In genomic region chr2:9631484-9631819, GRCh38 we compare ENCODE assay signal across 8 cellular contexts. TPM values are rescaled to one million over a fixed set of nuclear protein-coding genes. Genes with fewer than 3 reads are reported as not detected.
DNase-seq lines count a peak whose midpoint lies in the region; ATAC-seq and TF ChIP-seq lines count a peak whose summit lies in the region.

No MANE protein-coding gene starts in this region.

- peak overlapping the region; percentile 92 for H3K4me2 ChIP-seq in osteoblast (ENCODE audit: insufficient read depth, low read length)

- peaks cover 19 to 36% of the 10 kb centered on the region in 2 donors for H3K36me3 Mint-ChIP-seq in CD4-positive, alpha-beta memory T cell

- TF ChIP-seq CTCF in Peyer's patch (IDR thresholded peaks at IDR 0.05) (no peak), epithelial cell of esophagus (IDR thresholded peaks at IDR 0.05; ENCODE audit: insufficient read depth, low read depth, low read length, missing control alignments) (no peak), osteoblast (IDR thresholded peaks at IDR 0.05; ENCODE audit: extremely low read depth, low read depth, low read length) (no peak)

- peak overlapping the region; percentile 86 for H3K27ac ChIP-seq in CD4-positive, alpha-beta memory T cell (ENCODE audit: low read depth, low read length)
- peak overlapping the region in 3 of 4 donors; percentile 91 to 97 (median 96) for H3K27ac ChIP-seq in Peyer's patch
- H3K27ac ChIP-seq in osteoblast (ENCODE audit: low read depth, low read length), result peak overlapping the region; percentile 80

- peak overlapping the region; percentile 85 to 96 (median 90) for H3K4me3 Mint-ChIP-seq in CD4-positive, alpha-beta memory T cell

- no peaks in the 10 kb centered on the region for H3K9me3 ChIP-seq in CD4-positive, alpha-beta memory T cell (ENCODE audit: control insufficient read depth in 1 of 2, low read length in 2 of 2)
- no peaks in the 10 kb centered on the region for H3K9me3 ChIP-seq in Peyer's patch
- H3K9me3 ChIP-seq in osteoblast (ENCODE audit: low read depth, low read length), result no peaks in the 10 kb centered on the region

- no peak for DNase-seq in CD4-positive, alpha-beta memory T cell
- no peak for DNase-seq in Peyer's patch
- DNase-seq in epithelial cell of esophagus (ENCODE audit: low read depth), result no peak
- DNase-seq in osteoblast (ENCODE audit: insufficient read length, low spot score, missing footprints), result no peak
- DNase-seq in NCI-H524 treated with DMSO at 0.1 percent for 48 hours (lab: John Stamatoyannopoulos, UW), result no peak
- no peak for DNase-seq in RPMI8226
- DNase-seq in effector CD4-positive, alpha-beta T cell, result no peak

- peaks cover 6% of the 10 kb centered on the region for H3K36me3 ChIP-seq in CD4-positive, alpha-beta memory T cell (ENCODE audit: insufficient read depth, low read length)
- H3K36me3 ChIP-seq in Peyer's patch (no peaks in the 10 kb centered on the region), osteoblast (ENCODE audit: insufficient read depth, low read length) (peaks cover 20% of the 10 kb centered on the region)

- no peaks in the 10 kb centered on the region for H3K9me3 Mint-ChIP-seq in CD4-positive, alpha-beta memory T cell

- CTCF ChIA-PET in CD4-positive, alpha-beta memory T cell (lab: Charles Lee; ENCODE audit: partially characterized antibody), result interaction anchor here (0.6 to 2.6 kb wide), 6 partner anchors 8 to 477 kb away, joined by 3 to 7 read pairs (median 5); partner anchors contain the start of gene ADAM17

- peak overlapping the region; percentile 93 to 97 (median 96) for H3K27ac Mint-ChIP-seq in CD4-positive, alpha-beta memory T cell

- peak overlapping the region; percentile 24 to 86 for H3K4me3 ChIP-seq in CD4-positive, alpha-beta memory T cell (ENCODE audit: low read length in 2 of 2)
- H3K4me3 ChIP-seq in Peyer's patch, result peak overlapping the region; percentile 77 to 97 (median 87)
- peak overlapping the region; percentile 95 for H3K4me3 ChIP-seq in epithelial cell of esophagus (ENCODE audit: low read length)
- H3K4me3 ChIP-seq in osteoblast (ENCODE audit: insufficient read depth, low read length), result peak overlapping the region; percentile 88

- TF ChIP-seq POLR2A in Peyer's patch (IDR thresholded peaks at IDR 0.05), result no peak

- no peak for ATAC-seq in GM19351 (IDR thresholded peaks at IDR 0.05; ENCODE audit: unreplicated experiment)

- H3K27me3 ChIP-seq in CD4-positive, alpha-beta memory T cell (ENCODE audit: insufficient read depth, low read length), result no peaks in the 10 kb centered on the region
- no peaks in the 10 kb centered on the region for H3K27me3 ChIP-seq in Peyer's patch
- no peaks in the 10 kb centered on the region for H3K27me3 ChIP-seq in osteoblast (ENCODE audit: insufficient read depth, low read length)

- POLR2A ChIA-PET in CD4-positive, alpha-beta memory T cell (lab: Charles Lee; ENCODE audit: partially characterized antibody), result interaction anchor here (0.6 to 3.9 kb wide), 42 partner anchors 9 to 1524 kb away, joined by 3 to 87 read pairs (median 6); partner anchors contain the start of genes ADAM17, CPSF3, IAH1 and ITGB1BP1

- H3K4me1 Mint-ChIP-seq in CD4-positive, alpha-beta memory T cell, result peaks cover 33 to 53% (median 41%) of the 10 kb centered on the region in 4 donors

- H2AFZ ChIP-seq in osteoblast (ENCODE audit: low read length), result peak overlapping the region; percentile 80

- H4K20me1 ChIP-seq in osteoblast (ENCODE audit: insufficient read depth, low read length), result peaks cover 22% of the 10 kb centered on the region

- peaks cover 41% of the 10 kb centered on the region for H3K4me1 ChIP-seq in CD4-positive, alpha-beta memory T cell (ENCODE audit: insufficient read depth, low read length)
- H3K4me1 ChIP-seq in Peyer's patch (peaks cover 0 to 28% (median 5%) of the 10 kb centered on the region in 4 donors), osteoblast (ENCODE audit: insufficient read depth, low read length) (peaks cover 34% of the 10 kb centered on the region)

- peaks cover 40% of the 10 kb centered on the region for H3K79me2 ChIP-seq in osteoblast (ENCODE audit: insufficient read depth, low read length)

- intact Hi-C loops in CD4-positive, alpha-beta memory T cell (cut with micrococcal nuclease), result loop anchor here (1.0 to 2.0 kb wide), 9 partner anchors 23 to 413 kb away; partner anchors contain the start of genes ADAM17, CPSF3, IAH1 and ITGB1BP1

- no peaks in the 10 kb centered on the region for H3K27me3 Mint-ChIP-seq in CD4-positive, alpha-beta memory T cell

RNA-seq across cellular contexts. Expression of gene YWHAQ, which starts 0.7 kb away (rescaled TPM):
- 100 to 1,000 TPM; 124 TPM for total RNA-seq in CD4-positive, alpha-beta memory T cell
- 100 to 1,000 TPM; 315 to 504 TPM for polyA plus RNA-seq in CD4-positive, alpha-beta memory T cell
- total RNA-seq in Peyer's patch, result 100 to 1,000 TPM in 3 of 4 donors, 10 to 100 TPM in 1; 76.9 to 155 (median 114) TPM
- total RNA-seq in osteoblast, result 242 and 285 TPM in 2 replicates
